1 cellular context compared by ENCODE assay signal in the genomic region with DNA sequence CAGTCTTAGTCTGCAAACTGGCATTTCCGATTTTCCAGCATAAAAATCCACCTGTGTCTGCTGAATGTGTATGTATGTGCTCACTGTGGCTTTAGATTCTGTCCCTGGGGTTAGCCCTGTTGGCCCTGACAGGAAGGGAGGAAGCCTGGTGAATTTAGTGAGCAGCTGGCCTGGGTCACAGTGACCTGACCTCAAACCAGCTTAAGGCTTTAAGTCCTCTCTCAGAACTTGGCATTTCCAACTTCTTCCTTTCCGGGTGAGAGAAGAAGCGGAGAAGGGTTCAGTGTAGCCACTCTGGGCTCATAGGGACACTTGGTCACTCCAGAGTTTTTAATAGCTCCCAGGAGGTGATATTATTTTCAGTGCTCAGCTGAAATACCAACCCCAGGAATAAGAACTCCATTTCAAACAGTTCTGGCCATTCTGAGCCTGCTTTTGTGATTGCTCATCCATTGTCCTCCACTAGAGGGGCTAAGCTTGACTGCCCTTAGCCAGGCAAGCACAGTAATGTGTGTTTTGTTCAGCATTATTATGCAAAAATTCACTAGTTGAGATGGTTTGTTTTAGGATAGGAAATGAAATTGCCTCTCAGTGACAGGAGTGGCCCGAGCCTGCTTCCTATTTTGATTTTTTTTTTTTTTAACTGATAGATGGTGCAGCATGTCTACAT.
TF ChIP-seq lines count a peak whose summit lies in the region.

No MANE protein-coding gene starts in this region.

TF ChIP-seq in endothelial cell of umbilical vein, 7 proteins besides CTCF, POLR2A, EP300 and RAD21 (continued from another document):
- TF ChIP-seq JUN (IDR thresholded peaks at IDR 0.05; ENCODE audit: borderline replicate concordance, insufficient read depth, insufficient read length, low read depth) = no peak
